ENCODE assay signal across 16 cellular contexts in the genomic region with DNA sequence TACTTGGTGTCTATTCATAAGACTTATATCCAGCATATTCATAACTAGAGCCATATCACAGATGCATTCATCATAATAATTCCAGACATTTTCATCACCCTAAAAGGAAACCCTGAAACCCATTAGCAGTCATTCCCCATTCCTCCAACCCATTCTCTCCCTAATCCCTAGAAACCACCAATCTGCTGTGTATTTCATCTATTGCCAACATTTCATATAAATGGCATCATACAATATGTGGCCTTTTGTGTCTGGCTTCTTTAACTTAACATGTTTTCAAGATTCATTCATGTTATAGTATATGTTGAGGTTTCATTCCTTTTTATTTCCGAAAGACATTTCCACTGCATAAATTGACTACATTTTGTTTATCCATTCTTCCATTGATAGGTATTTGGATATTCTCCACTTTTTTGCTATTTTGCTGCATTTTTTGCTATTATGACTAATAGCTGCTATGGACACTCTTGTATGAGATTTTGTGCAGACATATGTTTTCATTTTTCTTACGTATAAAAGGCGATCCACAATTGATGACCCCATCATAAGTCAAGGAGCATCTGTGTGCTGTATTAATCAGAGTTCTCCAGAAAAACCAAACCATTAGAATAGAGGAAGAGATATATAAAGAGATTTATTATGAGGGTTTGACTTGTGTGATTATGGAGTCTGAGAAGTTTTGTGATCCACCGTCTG.
"Had no signal": no experiment of that assay in that cellular context is flagged by ENCODE, and none has a peak within 500 bp of the region (broad histone marks: within the 10 kb centered on the region; RNA-seq: fewer than 3 reads in every experiment).

No MANE protein-coding gene starts in this region.

- H3K4me3 ChIP-seq: gastrocnemius medialis, heart left ventricle, lung, thyroid gland had no signal

- ATAC-seq: activated CD8-positive, alpha-beta T cell treated with anti-CD3 and anti-CD28 coated beads for 36 hours; activated T-cell treated with anti-CD3 and anti-CD28 coated beads, Interleukin-2, amount 50 U/mL, for 4 hours; gastrocnemius medialis; left lobe of liver had no signal

- H3K9me3 ChIP-seq: gastrocnemius medialis, heart left ventricle, thyroid gland had no signal

- H3K4me3 Mint-ChIP-seq: activated CD4-positive, alpha-beta T cell treated with anti-CD3 and anti-CD28 coated beads, Interleukin-2, amount 10 ng/mL, durations not matched to agents 24 days and 14 days; activated CD8-positive, alpha-beta T cell treated with anti-CD3 and anti-CD28 coated beads for 36 hours; activated naive CD4-positive, alpha-beta T cell treated with anti-CD3 and anti-CD28 coated beads, Interleukin-2, amount 10 ng/mL, durations not matched to agents 7 days and 5 days; activated T-cell treated with anti-CD3 and anti-CD28 coated beads, Interleukin-2, amount 50 U/mL, for 4 hours; nephron had no signal

- H3K27me3 Mint-ChIP-seq: activated CD4-positive, alpha-beta T cell treated with anti-CD3 and anti-CD28 coated beads, Interleukin-2, amount 10 ng/mL, durations not matched to agents 24 days and 14 days; activated CD8-positive, alpha-beta T cell treated with anti-CD3 and anti-CD28 coated beads for 36 hours; activated naive CD4-positive, alpha-beta T cell treated with anti-CD3 and anti-CD28 coated beads, Interleukin-2, amount 10 ng/mL, durations not matched to agents 7 days and 5 days had no signal

- H3K27ac Mint-ChIP-seq: activated CD4-positive, alpha-beta T cell treated with anti-CD3 and anti-CD28 coated beads, Interleukin-2, amount 10 ng/mL, durations not matched to agents 24 days and 14 days; activated CD8-positive, alpha-beta T cell treated with anti-CD3 and anti-CD28 coated beads for 36 hours; activated naive CD4-positive, alpha-beta T cell treated with anti-CD3 and anti-CD28 coated beads, Interleukin-2, amount 10 ng/mL, durations not matched to agents 7 days and 5 days had no signal

- DNase-seq: activated CD4-positive, alpha-beta T cell treated with anti-CD3 and anti-CD28 coated beads, Interleukin-2, amount 10 ng/mL, durations not matched to agents 24 days and 14 days; activated CD8-positive, alpha-beta memory T cell treated with anti-CD3 and anti-CD28 coated beads, Interleukin-2, amount 50 U/mL, for 4 hours; activated CD8-positive, alpha-beta T cell treated with anti-CD3 and anti-CD28 coated beads for 36 hours; activated effector memory CD4-positive, alpha-beta T cell treated with Interleukin-2 at 50 U/mL for 16 hours; activated naive CD4-positive, alpha-beta T cell treated with anti-CD3 and anti-CD28 coated beads, Interleukin-2, amount 10 ng/mL, durations not matched to agents 7 days and 5 days; activated T-cell treated with anti-CD3 and anti-CD28 coated beads, Interleukin-2, amount 50 U/mL, for 4 hours; gastrocnemius medialis; heart left ventricle; kidney; midbrain; retina; stimulated activated naive CD4-positive, alpha-beta T cell; thyroid gland had no signal

- H3K27me3 ChIP-seq: gastrocnemius medialis, heart left ventricle, thyroid gland had no signal

- H3K27ac ChIP-seq: gastrocnemius medialis, heart left ventricle, thyroid gland had no signal

- H3K36me3 ChIP-seq: gastrocnemius medialis, thyroid gland had no signal

- H3K4me1 ChIP-seq: gastrocnemius medialis had no signal

- H3K9me3 Mint-ChIP-seq: activated CD4-positive, alpha-beta T cell treated with anti-CD3 and anti-CD28 coated beads, Interleukin-2, amount 10 ng/mL, durations not matched to agents 24 days and 14 days; activated CD8-positive, alpha-beta T cell treated with anti-CD3 and anti-CD28 coated beads for 36 hours; activated naive CD4-positive, alpha-beta T cell treated with anti-CD3 and anti-CD28 coated beads, Interleukin-2, amount 10 ng/mL, durations not matched to agents 7 days and 5 days; activated T-cell treated with anti-CD3 and anti-CD28 coated beads, Interleukin-2, amount 50 U/mL, for 4 hours; nephron had no signal
